25 cellular contexts compared by ENCODE assay signal in the genomic region with DNA sequence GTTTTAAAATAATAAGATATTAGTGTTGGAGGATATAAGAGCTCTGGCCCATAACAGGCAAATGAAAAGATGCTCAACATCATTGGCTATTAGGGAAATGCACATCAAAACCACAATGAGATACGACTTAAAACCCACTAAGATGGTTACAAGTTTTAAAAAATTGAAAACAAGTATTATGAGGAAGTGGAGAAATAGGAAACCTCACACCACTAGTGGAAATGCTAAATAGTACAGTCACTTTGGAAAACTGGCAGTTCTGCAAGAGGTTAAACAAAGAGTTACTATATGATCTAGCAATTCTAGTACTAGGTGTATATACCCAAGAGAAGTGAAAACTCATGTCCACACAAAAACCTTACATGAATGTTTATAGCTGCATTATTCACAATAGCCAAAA.
"Had no signal": no experiment of that assay in that cellular context is flagged by ENCODE, and none has a peak within 500 bp of the region (broad histone marks: within the 10 kb centered on the region; RNA-seq: fewer than 3 reads in every experiment).

No MANE protein-coding gene starts in this region.

- H3K27ac Mint-ChIP-seq: activated CD8-positive, alpha-beta T cell treated with anti-CD3 and anti-CD28 coated beads, Interleukin-2, amount 10 ng/mL, durations not matched to agents 7 days and 5 days; activated naive CD4-positive, alpha-beta T cell treated with anti-CD3 and anti-CD28 coated beads, Interleukin-2, amount 50 U/mL, for 24 hours; T-cell; WTC11 had no signal

- H3K36me3 Mint-ChIP-seq: activated naive CD4-positive, alpha-beta T cell treated with anti-CD3 and anti-CD28 coated beads, Interleukin-2, amount 50 U/mL, for 24 hours; T-cell had no signal

- H3K4me3 Mint-ChIP-seq: activated CD8-positive, alpha-beta T cell treated with anti-CD3 and anti-CD28 coated beads, Interleukin-2, amount 10 ng/mL, durations not matched to agents 7 days and 5 days; activated naive CD4-positive, alpha-beta T cell treated with anti-CD3 and anti-CD28 coated beads, Interleukin-2, amount 50 U/mL, for 24 hours; T-cell; WTC11 had no signal

- H3K4me1 Mint-ChIP-seq: activated naive CD4-positive, alpha-beta T cell treated with anti-CD3 and anti-CD28 coated beads, Interleukin-2, amount 50 U/mL, for 24 hours; T-cell had no signal

- H3K27me3 Mint-ChIP-seq: activated naive CD4-positive, alpha-beta T cell treated with anti-CD3 and anti-CD28 coated beads, Interleukin-2, amount 50 U/mL, for 24 hours; T-cell had no signal

- DNase-seq: activated CD4-positive, alpha-beta T cell treated with anti-CD3 and anti-CD28 coated beads for 48 hours; activated CD4-positive, alpha-beta T cell treated with anti-CD3 and anti-CD28 coated beads, Interleukin-2, amount 50 U/mL, for 4 hours; activated CD4-positive, CD25-positive, alpha-beta regulatory T cell treated with anti-CD3 and anti-CD28 coated beads, Interleukin-2, amount 50 U/mL, for 72 hours; activated CD8-positive, alpha-beta memory T cell treated with anti-CD3 and anti-CD28 coated beads, Interleukin-2, amount 50 U/mL, for 48 hours; activated CD8-positive, alpha-beta T cell treated with anti-CD3 and anti-CD28 coated beads, Interleukin-2, amount 10 ng/mL, durations not matched to agents 7 days and 5 days; activated naive CD4-positive, alpha-beta T cell; activated T-cell treated with anti-CD3 and anti-CD28 coated beads, Interleukin-2, amount 50 U/mL, for 1 hour; aorta; colonic mucosa; KG1; NCI-H1092; NCI-H1417 treated with DMSO at 0.1 percent for 48 hours; NCI-H1694; NCI-H2029 treated with DMSO at 0.1 percent for 48 hours; NCI-H345; NCI-H510A; NCI-H526 treated with DMSO at 0.1 percent for 48 hours; NCI-H82; NK-92 treated with Interleukin-12 subunit alpha and Interleukin-12 subunit beta, amount 100 ng/mL, for 24 hours; T-cell; T-helper 2 cell; T1000 had no signal

- ATAC-seq: activated CD8-positive, alpha-beta T cell treated with anti-CD3 and anti-CD28 coated beads, Interleukin-2, amount 10 ng/mL, durations not matched to agents 7 days and 5 days; SK-N-SH treated with all-trans-retinoic acid at 6 μM for 48 hours; T-cell; WTC11 had no signal

- H3K9me3 Mint-ChIP-seq: activated naive CD4-positive, alpha-beta T cell treated with anti-CD3 and anti-CD28 coated beads, Interleukin-2, amount 50 U/mL, for 24 hours; T-cell had no signal
